Comparison of ENCODE assay signal across 10 cellular contexts in the genomic region with DNA sequence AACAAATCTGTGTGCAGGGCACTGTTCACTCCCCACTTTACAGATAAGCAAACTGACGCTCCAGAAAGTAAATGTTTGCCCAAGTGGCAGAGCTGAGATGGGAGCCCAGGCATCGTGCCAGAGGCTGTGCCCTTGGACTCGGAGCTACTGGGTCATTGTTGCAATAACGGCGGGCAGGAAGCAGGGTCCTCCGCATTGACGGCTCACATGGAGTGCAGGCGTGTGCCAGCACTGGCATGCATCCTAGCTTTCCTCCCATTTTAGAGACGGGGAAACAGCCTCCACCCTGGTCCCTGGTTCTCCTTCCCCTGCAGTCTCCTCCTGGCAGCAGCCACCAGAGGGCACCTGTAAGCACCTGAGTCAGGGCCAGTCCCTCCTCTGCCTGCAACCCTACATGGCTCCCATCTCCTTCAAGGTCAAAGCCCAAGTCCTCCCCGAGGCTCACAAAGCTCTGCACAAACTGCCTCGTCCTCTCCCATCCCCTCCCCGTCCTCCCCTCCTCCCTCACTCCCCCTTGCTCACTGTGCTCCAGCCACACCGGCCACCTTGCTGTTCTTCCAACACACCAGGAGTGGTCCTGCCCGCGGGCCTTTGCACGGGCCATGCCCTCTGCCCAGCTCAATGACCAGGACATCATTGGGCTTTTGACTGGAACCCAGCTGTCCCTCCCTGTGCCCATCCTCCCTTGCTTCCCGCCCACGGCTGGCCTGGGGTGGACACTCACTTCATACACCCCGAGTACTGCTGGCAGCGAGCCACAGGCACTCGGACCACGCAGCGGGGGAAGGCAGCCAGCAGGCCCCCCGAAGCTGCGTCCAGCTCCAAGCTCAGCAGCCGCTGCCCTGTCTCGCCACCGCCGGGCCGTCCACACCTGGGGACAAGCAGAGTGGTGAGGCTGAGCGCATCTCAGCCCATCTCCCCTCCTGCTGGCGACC. TPM values are rescaled to one million over a fixed set of nuclear protein-coding genes. Genes with fewer than 3 reads are reported as not detected.
A peak's percentile ranks its signal among the peaks of the same experiment; 100 is the strongest.
DNase-seq lines count a peak whose midpoint lies in the region; ATAC-seq, FAIRE-seq and TF ChIP-seq lines count a peak whose summit lies in the region.
"Had no signal": no experiment of that assay in that cellular context is flagged by ENCODE, and none has a peak within 500 bp of the region (broad histone marks: within the 10 kb centered on the region; RNA-seq: fewer than 3 reads in every experiment).

No MANE protein-coding gene starts in this region.

- H3K4ac ChIP-seq in mesendoderm (ENCODE audit: low read depth, low read length): no peak overlapping the region

- no peaks in the 10 kb centered on the region for H3K4me1 Mint-ChIP-seq in astrocyte (ENCODE audit: low read depth, unreplicated experiment)

- ATAC-seq in GM19467 (IDR thresholded peaks at IDR 0.05; ENCODE audit: unreplicated experiment): no peak

- no peak overlapping the region for H3K9ac ChIP-seq in astrocyte (ENCODE audit: low read length)
- no peak overlapping the region for H3K9ac ChIP-seq in mesendoderm (ENCODE audit: low read length)

- no peak overlapping the region for H2BK5ac ChIP-seq in mesendoderm (ENCODE audit: low read length)

- no peaks in the 10 kb centered on the region for H3K9me3 ChIP-seq in astrocyte (ENCODE audit: insufficient read depth, low read depth, low read length)

- no CpG with 5 or more reads among the region's 32 CpGs for WGBS in mesendoderm (ENCODE audit: extremely low coverage, insufficient coverage, low lambda C conversion rate)

- H3K27me3 ChIP-seq in GM06990 (replicated peaks; ENCODE audit: control insufficient read depth, insufficient read depth, low read length) (no peaks in the 10 kb centered on the region), astrocyte (ENCODE audit: insufficient read depth, low read length) (peaks cover 2% of the 10 kb centered on the region), mesendoderm (ENCODE audit: insufficient read depth, low read length, poor library complexity) (no peaks in the 10 kb centered on the region)

- H3K4me1 ChIP-seq in astrocyte (ENCODE audit: insufficient read depth, low read length) (no peaks in the 10 kb centered on the region), mesendoderm (ENCODE audit: control insufficient read depth, low read depth, low read length) (no peaks in the 10 kb centered on the region)

- H3K23ac ChIP-seq in mesendoderm (ENCODE audit: low read length): no peak overlapping the region

- H3K79me1 ChIP-seq in mesendoderm (ENCODE audit: low read length): no peaks in the 10 kb centered on the region

- H3K36me3 ChIP-seq in GM06990 (ENCODE audit: control insufficient read depth, insufficient read depth, low read length) (no peaks in the 10 kb centered on the region), astrocyte (ENCODE audit: insufficient read depth, low read length) (no peaks in the 10 kb centered on the region), mesendoderm (ENCODE audit: control insufficient read depth, insufficient read depth, low read length) (no peaks in the 10 kb centered on the region)

- H3K4me3 ChIP-seq in GM06990 (replicated peaks; ENCODE audit: low read depth, low read length) (no peak overlapping the region), astrocyte (ENCODE audit: insufficient read depth, low read depth, low read length) (no peak overlapping the region), mesendoderm (ENCODE audit: low read length) (no peak overlapping the region)

- H4K8ac ChIP-seq in mesendoderm (ENCODE audit: low read depth, low read length): no peak overlapping the region

- H3K27me3 Mint-ChIP-seq in astrocyte (ENCODE audit: low read depth, unreplicated experiment): no peaks in the 10 kb centered on the region

- TF ChIP-seq CTCF in GM06990 (IDR thresholded peaks at IDR 0.05; ENCODE audit: insufficient read depth, low read length, poor library complexity, severe bottlenecking) (peak; percentile 49), astrocyte (IDR thresholded peaks at IDR 0.05; ENCODE audit: insufficient read depth, low read depth, low read length) (peak; percentile 22)

- H3K9me3 Mint-ChIP-seq in astrocyte (ENCODE audit: unreplicated experiment): peaks cover 2% of the 10 kb centered on the region

- TF ChIP-seq EP300 in Ishikawa (IDR thresholded peaks at IDR 0.05; ENCODE audit: borderline replicate concordance): no peak

- H4K20me1 ChIP-seq in astrocyte (ENCODE audit: insufficient read depth, low read length): no peaks in the 10 kb centered on the region

- no peak overlapping the region for H2BK120ac ChIP-seq in mesendoderm (ENCODE audit: low read depth, low read length)

- no peak overlapping the region for H2BK15ac ChIP-seq in mesendoderm (replicated peaks; ENCODE audit: low read depth)

- TF ChIP-seq RAD21 in Ishikawa (IDR thresholded peaks at IDR 0.05; ENCODE audit: low read depth): 0 out of 2 replicates have a peak, but pooled peaks have one; percentile 22

- no peak overlapping the region for H3K18ac ChIP-seq in mesendoderm (ENCODE audit: low read length)

- H3K4me3 Mint-ChIP-seq in astrocyte (ENCODE audit: unreplicated experiment): no peak overlapping the region

- DNase-seq in GM06990 (ENCODE audit: extremely low read depth, insufficient read length): no peak
- no peak for DNase-seq in astrocyte (ENCODE audit: low read depth)
- DNase-seq in mesendoderm: peak; percentile 45
- DNase-seq in SK-N-DZ (ENCODE audit: low spot score): no peak
- no peak for DNase-seq in mesenteric fat pad (ENCODE audit: low spot score)
- DNase-seq in superior temporal gyrus (ENCODE audit: extremely low spot score): no peak
- DNase-seq: islet precursor cell had no signal

- no peak overlapping the region for H2AK5ac ChIP-seq in mesendoderm (ENCODE audit: low read length)

- H3K56ac ChIP-seq in mesendoderm (ENCODE audit: low read length): no peak overlapping the region

- H3K79me2 ChIP-seq in astrocyte (ENCODE audit: insufficient read depth, low read length) (no peaks in the 10 kb centered on the region), mesendoderm (ENCODE audit: control insufficient read depth, insufficient read depth, low read length) (no peaks in the 10 kb centered on the region)

- FAIRE-seq in astrocyte (lab: Jason Lieb, UNC): no peak

- no peak overlapping the region for H3K27ac Mint-ChIP-seq in astrocyte (ENCODE audit: unreplicated experiment)

- no peak overlapping the region for H3K4me2 ChIP-seq in astrocyte (ENCODE audit: low read length)
- H3K4me2 ChIP-seq in mesendoderm (ENCODE audit: low read length): no peak overlapping the region

- H4K5ac ChIP-seq in mesendoderm (ENCODE audit: low read length): no peak overlapping the region

- no peak overlapping the region for H3K27ac ChIP-seq in astrocyte (ENCODE audit: low read depth, low read length)
- no peak overlapping the region for H3K27ac ChIP-seq in mesendoderm (ENCODE audit: low read depth, low read length)

- H2AFZ ChIP-seq in astrocyte (ENCODE audit: low read depth, low read length): no peak overlapping the region

- H3K36me3 Mint-ChIP-seq in astrocyte (ENCODE audit: low read depth, unreplicated experiment): peaks cover 10% of the 10 kb centered on the region

TF ChIP-seq in Ishikawa, 13 proteins besides CTCF, POLR2A, EP300 and RAD21 (continues in another document):
- TF ChIP-seq TEAD4 (IDR thresholded peaks at IDR 0.05): no peak
- TF ChIP-seq TCF12 (IDR thresholded peaks at IDR 0.05; ENCODE audit: low read depth): no peak
- TF ChIP-seq TAF1 (IDR thresholded peaks at IDR 0.05; ENCODE audit: low read depth): no peak
- TF ChIP-seq, protein P1, sequence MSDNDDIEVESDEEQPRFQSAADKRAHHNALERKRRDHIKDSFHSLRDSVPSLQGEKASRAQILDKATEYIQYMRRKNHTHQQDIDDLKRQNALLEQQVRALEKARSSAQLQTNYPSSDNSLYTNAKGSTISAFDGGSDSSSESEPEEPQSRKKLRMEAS (IDR thresholded peaks at IDR 0.05): no peak
- TF ChIP-seq NFIC (IDR thresholded peaks at IDR 0.05): no peak
- TF ChIP-seq CEBPB (IDR thresholded peaks at IDR 0.05): no peak
- TF ChIP-seq, protein P2, sequence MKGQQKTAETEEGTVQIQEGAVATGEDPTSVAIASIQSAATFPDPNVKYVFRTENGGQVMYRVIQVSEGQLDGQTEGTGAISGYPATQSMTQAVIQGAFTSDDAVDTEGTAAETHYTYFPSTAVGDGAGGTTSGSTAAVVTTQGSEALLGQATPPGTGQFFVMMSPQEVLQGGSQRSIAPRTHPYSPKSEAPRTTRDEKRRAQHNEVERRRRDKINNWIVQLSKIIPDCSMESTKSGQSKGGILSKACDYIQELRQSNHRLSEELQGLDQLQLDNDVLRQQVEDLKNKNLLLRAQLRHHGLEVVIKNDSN (IDR thresholded peaks at IDR 0.05): no peak
- no peak for TF ChIP-seq CREB1 (IDR thresholded peaks at IDR 0.05; ENCODE audit: low read depth)
- TF ChIP-seq EGR1 (IDR thresholded peaks at IDR 0.05): no peak
- no peak for TF ChIP-seq ZBTB7A (IDR thresholded peaks at IDR 0.05; ENCODE audit: low read depth)
- TF ChIP-seq FOXM1 (IDR thresholded peaks at IDR 0.05; ENCODE audit: borderline replicate concordance, low read depth): no peak
- no peak for TF ChIP-seq YY1 (IDR thresholded peaks at IDR 0.05; ENCODE audit: low read depth)

RNA-seq across cellular contexts. Expression of a gene that starts 7.7 kb away (rescaled TPM):
- 0.14 and 0.19 TPM in 2 replicates for total RNA-seq in astrocyte
- 0.59 TPM for polyA plus RNA-seq in mesendoderm (2013, experiment 1 of 2)
- polyA plus RNA-seq in mesendoderm (2013, experiment 2 of 2): 0.42 TPM
- polyA plus RNA-seq in SK-N-DZ (2014; cell fraction: cytosol; rRNA removed): not detected in 2 replicates
- polyA plus RNA-seq in SK-N-DZ (2014; cell fraction: nucleus; rRNA removed): not detected in 2 replicates
- total RNA-seq in mesenteric fat pad: 4.0 TPM

RNA-seq across cellular contexts. Expression of a gene that starts 11.9 kb away (rescaled TPM):
- 14.3 and 17.5 TPM in 2 replicates for total RNA-seq in astrocyte
- polyA plus RNA-seq in mesendoderm (2013, experiment 1 of 2): 6.6 TPM
- polyA plus RNA-seq in mesendoderm (2013, experiment 2 of 2): 6.7 TPM
- 2.1 and 2.6 TPM in 2 replicates for polyA plus RNA-seq in SK-N-DZ (2014; cell fraction: cytosol; rRNA removed)
- polyA plus RNA-seq in SK-N-DZ (2014; cell fraction: nucleus; rRNA removed): 2.5 and 2.6 TPM in 2 replicates
- 35.1 TPM for total RNA-seq in mesenteric fat pad

RNA-seq across cellular contexts. Expression of a gene that starts 12.5 kb away (rescaled TPM):
- total RNA-seq in astrocyte (not detected in 2 replicates), mesenteric fat pad (62.5 TPM)
- polyA plus RNA-seq in mesendoderm (2013, experiment 1 of 2): 0.14 TPM
- 0.24 TPM for polyA plus RNA-seq in mesendoderm (2013, experiment 2 of 2)
- 0.60 and 0.77 TPM in 2 replicates for polyA plus RNA-seq in SK-N-DZ (2014; cell fraction: cytosol; rRNA removed)
- 2.4 and 3.9 TPM in 2 replicates for polyA plus RNA-seq in SK-N-DZ (2014; cell fraction: nucleus; rRNA removed)
- total RNA-seq: M059J had no signal

RNA-seq across cellular contexts. Expression of a gene that starts 29.3 kb away (rescaled TPM):
- total RNA-seq in astrocyte (0.05 TPM in 1 of 2 replicates, not detected in the other), mesenteric fat pad (2,078 TPM)
- polyA plus RNA-seq in mesendoderm (2013, experiment 1 of 2): 0.01 TPM
- polyA plus RNA-seq in mesendoderm (2013, experiment 2 of 2): 0.04 TPM
- 0.01 and 0.07 TPM in 2 replicates for polyA plus RNA-seq in SK-N-DZ (2014; cell fraction: cytosol; rRNA removed)
- polyA plus RNA-seq in SK-N-DZ (2014; cell fraction: nucleus; rRNA removed): 0.08 and 0.15 TPM in 2 replicates

Comparison
In these comparisons a context has a peak if more than half of its experiments do, and no peak if none do; other contexts are left out.
1. RNA of a gene that starts 12.5 kb away (total RNA-seq): 62.5 TPM in mesenteric fat pad (single experiment); not detected in astrocyte; every median in the first group is over 10 times any median in the second.